ENCODE assay signal across 16 cellular contexts in genomic region chr15:66764067-66764428, GRCh38.
DNase-seq lines count a peak whose midpoint lies in the region; ATAC-seq and TF ChIP-seq lines count a peak whose summit lies in the region.
"Had no signal": no experiment of that assay in that cellular context is flagged by ENCODE, and none has a peak within 500 bp of the region (broad histone marks: within the 10 kb centered on the region; RNA-seq: fewer than 3 reads in every experiment).

No MANE protein-coding gene starts in this region.

- H3K18ac ChIP-seq in trophoblast cell (ENCODE audit: low read length): no peak overlapping the region

- H3K4ac ChIP-seq in trophoblast cell (ENCODE audit: low read depth, low read length): no peak overlapping the region

- H2BK120ac ChIP-seq in trophoblast cell (ENCODE audit: insufficient read depth, low read length, poor library complexity): no peak overlapping the region

- H2BK5ac ChIP-seq in trophoblast cell (ENCODE audit: low read depth, low read length, poor library complexity): no peak overlapping the region

- TF ChIP-seq POLR2A in Peyer's patch (IDR thresholded peaks at IDR 0.05) (no peak), sigmoid colon (IDR thresholded peaks at IDR 0.05) (no peak)

- H3K9ac ChIP-seq in BLaER1 (no peak overlapping the region), trophoblast cell (ENCODE audit: low read length) (no peak overlapping the region)

- peaks cover 9% of the 10 kb centered on the region for H3K79me2 ChIP-seq in trophoblast cell (ENCODE audit: control insufficient read depth, insufficient read depth, low read length, poor library complexity)

- no peak overlapping the region for H2AK5ac ChIP-seq in trophoblast cell (ENCODE audit: low read length)

- H4K20me1 ChIP-seq in BLaER1: no peaks in the 10 kb centered on the region

- H3K9me3 ChIP-seq in BLaER1: no peaks in the 10 kb centered on the region
- H3K9me3 ChIP-seq in Peyer's patch: no peaks in the 10 kb centered on the region
- H3K9me3 ChIP-seq in right cardiac atrium (ENCODE audit: control insufficient read depth, low read length): no peaks in the 10 kb centered on the region
- no peaks in the 10 kb centered on the region for H3K9me3 ChIP-seq in sigmoid colon
- peaks cover 2% of the 10 kb centered on the region for H3K9me3 ChIP-seq in trophoblast cell (ENCODE audit: insufficient read depth, low read depth, low read length)
- H3K9me3 ChIP-seq: BE2C had no signal

- TF ChIP-seq CTCF in Peyer's patch (IDR thresholded peaks at IDR 0.05) (no peak), sigmoid colon (IDR thresholded peaks at IDR 0.05) (no peak)

- H4K12ac ChIP-seq in trophoblast cell (ENCODE audit: low read depth, low read length): no peak overlapping the region

- peak overlapping the region; percentile 94 for H3K4me2 ChIP-seq in BLaER1
- H3K4me2 ChIP-seq in trophoblast cell (ENCODE audit: low read length): no peak overlapping the region

- TF ChIP-seq EP300 in sigmoid colon (IDR thresholded peaks at IDR 0.05): no peak

- no peak overlapping the region for H2AFZ ChIP-seq in trophoblast cell (ENCODE audit: insufficient read depth, low read length, poor library complexity)

- DNase-seq in Peyer's patch (no peak), right cardiac atrium (no peak), sigmoid colon (no peak), trophoblast cell (no peak), HCEC 1CT (no peak), NCI-H2196 (lab: John Stamatoyannopoulos, UW; ENCODE audit: unreplicated experiment) (no peak)
- DNase-seq: activated CD8-positive, alpha-beta T cell treated with anti-CD3 and anti-CD28 coated beads, Interleukin-2, amount 10 ng/mL, durations not matched to agents 7 days and 5 days; cortex of kidney; DMS53; KG1; naive B cell; NCI-H1436 treated with DMSO at 0.1 percent for 48 hours had no signal

- WGBS in right cardiac atrium: 27% methylated on average over 7 of the region's 7 CpGs
- 76 to 80% methylated on average over 7 of the region's 7 CpGs for WGBS in sigmoid colon, 2 donors
- WGBS in trophoblast cell (ENCODE audit: extremely low coverage, insufficient coverage, insufficient read length): no CpG with 5 or more reads among the region's 7 CpGs

- no peak overlapping the region for H2BK12ac ChIP-seq in trophoblast cell (ENCODE audit: low read length)

- intact Hi-C loops in right cardiac atrium (cut with DNase I) (loop anchor here in 3 of 4 donors (5.0 to 10.0 kb wide), 3 partner anchors 47 to 159 kb away; partner anchors contain the start of gene SMAD6 (in 2 of the 3)), sigmoid colon (cut with DNase I) (no loop called here)

- H3K27me3 ChIP-seq in BLaER1 (no peaks in the 10 kb centered on the region), Peyer's patch (no peaks in the 10 kb centered on the region), right cardiac atrium (ENCODE audit: control insufficient read depth, insufficient read depth) (no peaks in the 10 kb centered on the region), sigmoid colon (no peaks in the 10 kb centered on the region), trophoblast cell (ENCODE audit: insufficient read depth, low read length) (no peaks in the 10 kb centered on the region)
- H3K27me3 ChIP-seq: BE2C had no signal

- ATAC-seq in right cardiac atrium (no peak), esophagus mucosa (no peak)
- ATAC-seq: activated CD8-positive, alpha-beta T cell treated with anti-CD3 and anti-CD28 coated beads, Interleukin-2, amount 10 ng/mL, durations not matched to agents 7 days and 5 days; activated T-helper 17 cell treated with anti-CD3 and anti-CD28 coated beads, Interleukin-2, amount 50 U/mL, for 72 hours had no signal

- peaks cover 4% of the 10 kb centered on the region for H3K79me1 ChIP-seq in trophoblast cell (ENCODE audit: low read length)

- peaks cover 66% of the 10 kb centered on the region for H3K4me1 ChIP-seq in BLaER1
- H3K4me1 ChIP-seq in Peyer's patch: peaks cover 0 to 80% (median 13%) of the 10 kb centered on the region in 4 donors
- peaks cover 68% of the 10 kb centered on the region for H3K4me1 ChIP-seq in right cardiac atrium (ENCODE audit: control insufficient read depth, insufficient read depth, low read length)
- H3K4me1 ChIP-seq in sigmoid colon: peaks cover 0 to 43% (median 41%) of the 10 kb centered on the region in 4 donors
- peaks cover 24 to 44% of the 10 kb centered on the region in 2 experiments for H3K4me1 ChIP-seq in trophoblast cell (ENCODE audit: control insufficient read depth in 1 of 2, insufficient read depth in 2 of 2, low read length in 2 of 2)

- H4K91ac ChIP-seq in trophoblast cell (ENCODE audit: low read depth, low read length): no peak overlapping the region

- H3K36me3 ChIP-seq in BLaER1 (no peaks in the 10 kb centered on the region), Peyer's patch (no peaks in the 10 kb centered on the region), sigmoid colon (no peaks in the 10 kb centered on the region), trophoblast cell (ENCODE audit: control insufficient read depth in 1 of 2, insufficient read depth in 2 of 2, low read length in 2 of 2) (peaks cover 36 to 63% of the 10 kb centered on the region in 2 experiments)

- H4K8ac ChIP-seq in trophoblast cell (ENCODE audit: low read depth, low read length): no peak overlapping the region

- H3K4me3 ChIP-seq in BLaER1 (no peak overlapping the region), Peyer's patch (no peak overlapping the region), right cardiac atrium (ENCODE audit: low read length) (no peak overlapping the region), sigmoid colon (no peak overlapping the region), trophoblast cell (ENCODE audit: low read depth, low read length) (no peak overlapping the region)

- H3K14ac ChIP-seq in trophoblast cell (ENCODE audit: low read length): no peak overlapping the region

- no peak overlapping the region for H3K23ac ChIP-seq in trophoblast cell (ENCODE audit: low read length)

- H3K27ac ChIP-seq in BLaER1 (no peak overlapping the region), Peyer's patch (peak overlapping the region in 3 of 4 donors; percentile 67 to 86 (median 75)), right cardiac atrium (ENCODE audit: low read length) (peak overlapping the region; percentile 90), sigmoid colon (peak overlapping the region; percentile 32 to 65 (median 44)), trophoblast cell (ENCODE audit: low read depth, low read length) (no peak overlapping the region)

Comparison
In these comparisons a context has a peak if more than half of its experiments do, and no peak if none do; other contexts are left out.
1. H3K27ac ChIP-seq: peak in Peyer's patch (3 of 4), right cardiac atrium (single experiment) and sigmoid colon (4 of 4); none in BLaER1 (single experiment) and trophoblast cell (single experiment).